10 cellular contexts compared by ENCODE assay signal in genomic region chr6:56713285-56713684, GRCh38.
A peak's percentile ranks its signal among the peaks of the same experiment; 100 is the strongest.
DNase-seq lines count a peak whose midpoint lies in the region; ATAC-seq and TF ChIP-seq lines count a peak whose summit lies in the region.
"Had no signal": no experiment of that assay in that cellular context is flagged by ENCODE, and none has a peak within 500 bp of the region (broad histone marks: within the 10 kb centered on the region; RNA-seq: fewer than 3 reads in every experiment).

No MANE protein-coding gene starts in this region.

- H3K9me3 ChIP-seq in OCI-LY3 (ENCODE audit: insufficient read depth, low read length): no peaks in the 10 kb centered on the region

- H2AFZ ChIP-seq in OCI-LY3 (ENCODE audit: low read depth, low read length): no peak overlapping the region

- peak overlapping the region; percentile 92 for H3K27ac Mint-ChIP-seq in Calu3 (ENCODE audit: unreplicated experiment)
- H3K27ac Mint-ChIP-seq in activated CD4-positive, alpha-beta T cell treated with anti-CD3 and anti-CD28 coated beads for 36 hours: no peak overlapping the region

- CTCF ChIA-PET in Calu3 (lab: Charles Lee): interaction anchor here (0.7 to 2.1 kb wide), 13 partner anchors 13 to 145 kb away, joined by 3 to 9 read pairs (median 4); no protein-coding TSS in a partner anchor
- CTCF ChIA-PET in activated CD4-positive, alpha-beta T cell treated with anti-CD3 and anti-CD28 coated beads for 36 hours (lab: Charles Lee): no interaction called here

- no peak for TF ChIP-seq CTCF in Calu3 (IDR thresholded peaks at IDR 0.05; ENCODE audit: unreplicated experiment)
- TF ChIP-seq CTCF in OCI-LY3 (IDR thresholded peaks at IDR 0.05; ENCODE audit: low read depth, low read length): no peak
- TF ChIP-seq CTCF in GM13976 (IDR thresholded peaks at IDR 0.05; ENCODE audit: borderline replicate concordance, control extremely low read depth, extremely low read depth, insufficient read depth, missing control alignments): no peak

- H3K27ac ChIP-seq in OCI-LY3 (ENCODE audit: low read length): no peak overlapping the region
- peak overlapping the region; percentile 55 for H3K27ac ChIP-seq in epithelial cell of prostate

- in situ Hi-C loops in GM13976 (cut with MboI; ENCODE audit: low sequenced_read_pairs, unreplicated experiment): loop anchor here (10.0 kb wide), 1 partner anchor 132 kb away; no protein-coding TSS in a partner anchor

- H3K36me3 ChIP-seq in OCI-LY3 (replicated peaks; ENCODE audit: low read depth, low read length): no peaks in the 10 kb centered on the region

- no peaks in the 10 kb centered on the region for H4K20me1 ChIP-seq in OCI-LY3 (ENCODE audit: insufficient read depth, low read length)

- H3K4me2 ChIP-seq in OCI-LY3 (ENCODE audit: low read length): peak overlapping the region; percentile 4

- H3K4me3 Mint-ChIP-seq in Calu3 (ENCODE audit: low read depth, unreplicated experiment): peak overlapping the region; percentile 50
- no peak overlapping the region for H3K4me3 Mint-ChIP-seq in activated CD4-positive, alpha-beta T cell treated with anti-CD3 and anti-CD28 coated beads for 36 hours

- POLR2A ChIA-PET in activated CD4-positive, alpha-beta T cell treated with anti-CD3 and anti-CD28 coated beads for 36 hours (lab: Charles Lee): no interaction called here

- no peaks in the 10 kb centered on the region for H3K27me3 Mint-ChIP-seq in Calu3 (ENCODE audit: unreplicated experiment)
- peaks cover 2% of the 10 kb centered on the region for H3K27me3 Mint-ChIP-seq in activated CD4-positive, alpha-beta T cell treated with anti-CD3 and anti-CD28 coated beads for 36 hours

- H3K9me3 Mint-ChIP-seq in Calu3 (ENCODE audit: low read depth, unreplicated experiment): no peaks in the 10 kb centered on the region
- H3K9me3 Mint-ChIP-seq in activated CD4-positive, alpha-beta T cell treated with anti-CD3 and anti-CD28 coated beads for 36 hours (ENCODE audit: low read depth): no peaks in the 10 kb centered on the region

- no peak overlapping the region for H3K9ac ChIP-seq in OCI-LY3 (ENCODE audit: low read length)

- H3K4me1 ChIP-seq in OCI-LY3 (ENCODE audit: low read length): peaks cover 19% of the 10 kb centered on the region

- no peaks in the 10 kb centered on the region for H3K27me3 ChIP-seq in OCI-LY3 (ENCODE audit: low read depth, low read length)

- no TSS peak for BruUV-seq in Calu3 (replicated peaks; lab: Mats Ljungman, UMichigan)

- H3K4me1 Mint-ChIP-seq in Calu3 (ENCODE audit: low read depth, unreplicated experiment): peaks cover 57% of the 10 kb centered on the region
- H3K4me1 Mint-ChIP-seq in activated CD4-positive, alpha-beta T cell treated with anti-CD3 and anti-CD28 coated beads for 36 hours: no peaks in the 10 kb centered on the region

- intact Hi-C loops in Calu3 (cut with micrococcal nuclease; ENCODE audit: unreplicated experiment): loop anchor here (1.0 to 5.0 kb wide), 3 partner anchors 14 to 129 kb away; no protein-coding TSS in a partner anchor
- intact Hi-C loops in activated CD4-positive, alpha-beta T cell treated with anti-CD3 and anti-CD28 coated beads for 36 hours (cut with DNase I, micrococcal nuclease): loop anchor here in 1 of 2 experiments (10.0 kb wide), 1 partner anchor 312 kb away; no protein-coding TSS in a partner anchor

- H3K4me3 ChIP-seq in OCI-LY3 (ENCODE audit: low read length): no peak overlapping the region

- no peaks in the 10 kb centered on the region for H3K79me2 ChIP-seq in OCI-LY3 (ENCODE audit: low read length)

- DNase-seq in Calu3 (peak; percentile 69), epithelial cell of prostate (ENCODE audit: low read depth, low spot score) (no peak), non-pigmented ciliary epithelial cell (ENCODE audit: low read depth) (peak; percentile 78), GM13976 (ENCODE audit: low spot score) (no peak)
- no peak for DNase-seq in activated CD4-positive, alpha-beta T cell treated with anti-CD3 and anti-CD28 coated beads for 36 hours
- DNase-seq: DMS79, NCI-H187 had no signal

- ATAC-seq in HG03521 (IDR thresholded peaks at IDR 0.05; ENCODE audit: unreplicated experiment) (no peak), GM18868 (IDR thresholded peaks at IDR 0.05; ENCODE audit: unreplicated experiment) (no peak)
- ATAC-seq in activated CD4-positive, alpha-beta T cell treated with anti-CD3 and anti-CD28 coated beads for 36 hours: no peak

- peaks cover 6% of the 10 kb centered on the region for H3K36me3 Mint-ChIP-seq in Calu3 (ENCODE audit: insufficient read depth, unreplicated experiment)
- no peaks in the 10 kb centered on the region for H3K36me3 Mint-ChIP-seq in activated CD4-positive, alpha-beta T cell treated with anti-CD3 and anti-CD28 coated beads for 36 hours (ENCODE audit: low read depth)

Comparison
In these comparisons a context has a peak if more than half of its experiments do, and no peak if none do; other contexts are left out.
1. DNase-seq: peak in Calu3 (single experiment) and non-pigmented ciliary epithelial cell (single experiment); none in epithelial cell of prostate (single experiment), GM13976 (single experiment) and activated CD4-positive, alpha-beta T cell treated with anti-CD3 and anti-CD28 coated beads for 36 hours (single experiment).